ENCODE assay signal across 8 cellular contexts in genomic region chr7:47581821-47582747, GRCh38. TPM values are rescaled to one million over a fixed set of nuclear protein-coding genes. Genes with fewer than 3 reads are reported as not detected.
A peak's percentile ranks its signal among the peaks of the same experiment; 100 is the strongest.
DNase-seq lines count a peak whose midpoint lies in the region; TF ChIP-seq lines count a peak whose summit lies in the region.

Gene TNS3, minus strand, starts transcription at chr7:47582111. Its CDS starts 142,475 bp downstream, at chr7:47439636.

- H4K20me1 ChIP-seq in KMS-11 (ENCODE audit: insufficient read depth) (no peaks in the 10 kb centered on the region), mammary epithelial cell (ENCODE audit: insufficient read depth, low read length) (no peaks in the 10 kb centered on the region)

- dilution Hi-C loops in mammary epithelial cell (cut with HindIII; ENCODE audit: low sequenced_read_pairs), result no loop called here

- peak within 1 kb of the TSS; percentile 79; the same call in 1 of the 2 replicates for H3K9ac ChIP-seq in KMS-11
- H3K9ac ChIP-seq in mammary epithelial cell (ENCODE audit: insufficient read depth, low read length), result peak within 1 kb of the TSS; percentile 59

- no peak within 1 kb of the TSS for H3K27ac ChIP-seq in KMS-11
- peak within 1 kb of the TSS; percentile 42 for H3K27ac ChIP-seq in mammary epithelial cell (ENCODE audit: insufficient read depth, low read depth, low read length)

- no peaks in the 10 kb centered on the region for H3K9me3 ChIP-seq in mammary epithelial cell (replicated peaks; ENCODE audit: insufficient read depth, low read length)

- H3K27me3 ChIP-seq in KMS-11 (ENCODE audit: insufficient read depth, low read depth) (no peaks in the 10 kb centered on the region; the same call in 1 of the 2 replicates), mammary epithelial cell (ENCODE audit: insufficient read depth, low read length) (no peaks in the 10 kb centered on the region)

- TF ChIP-seq CTCF in AG10803 (conservative IDR thresholded peaks at IDR 0.05; ENCODE audit: low read length) (no peak), KMS-11 (conservative IDR thresholded peaks at IDR 0.05; ENCODE audit: low read depth, low read length) (0 out of 2 replicates have a peak, but pooled peaks have one; percentile 12), mammary epithelial cell (conservative IDR thresholded peaks at IDR 0.05 in 1 of 2, IDR thresholded peaks at IDR 0.05 in 1 of 2; ENCODE audit: extremely low read depth in 1 of 2, insufficient read depth in 1 of 2, low read depth in 1 of 2, low read length in 2 of 2) (peak in 1 of 2 donors; percentile 2)

- DNase-seq in AG10803 (ENCODE audit: low read depth), result no peak
- DNase-seq in mammary epithelial cell, result peak; percentile 47
- DNase-seq in kidney glomerular epithelial cell (lab: John Stamatoyannopoulos, UW), result peak; percentile 30
- DNase-seq in stimulated activated CD4-positive, alpha-beta T cell treated with anti-CD3 and anti-CD28 coated beads, Interleukin-2, amount 100 ng/mL, for 48 hours, result no peak
- DNase-seq in activated CD4-positive, alpha-beta T cell treated with anti-CD3 and anti-CD28 coated beads for 48 hours, result no peak
- no peak for DNase-seq in COLO829 (ENCODE audit: low spot score)

- H3K4me2 ChIP-seq in KMS-11 (peak within 1 kb of the TSS; percentile 66), mammary epithelial cell (ENCODE audit: insufficient read depth, low read depth, low read length) (peak within 1 kb of the TSS; percentile 89)

- in situ Hi-C loops in mammary epithelial cell (cut with MboI; ENCODE audit: low sequenced_read_pairs in 2 of 2), result loop anchor here in 1 of 2 donors (25.0 kb wide), 1 partner anchor 230 kb away; no protein-coding TSS in a partner anchor

- H3K4me1 Mint-ChIP-seq in stimulated activated naive CD8-positive, alpha-beta T cell treated with anti-CD3 and anti-CD28 coated beads, Interleukin-15, Interleukin-2, amounts not matched to agents 100 ng/mL and 50 ng/mL, for 24 hours (ENCODE audit: low read depth), result peaks cover 26% of the 10 kb centered on the region

- H3K36me3 Mint-ChIP-seq in stimulated activated naive CD8-positive, alpha-beta T cell treated with anti-CD3 and anti-CD28 coated beads, Interleukin-15, Interleukin-2, amounts not matched to agents 100 ng/mL and 50 ng/mL, for 24 hours (ENCODE audit: low read depth), result no peaks in the 10 kb centered on the region

- H3K4me1 ChIP-seq in KMS-11 (ENCODE audit: low read depth, poor library complexity, severe bottlenecking) (no peaks in the 10 kb centered on the region), mammary epithelial cell (ENCODE audit: insufficient read depth, low read length) (peaks cover 28% of the 10 kb centered on the region)

- H3K4me3 Mint-ChIP-seq in stimulated activated naive CD8-positive, alpha-beta T cell treated with anti-CD3 and anti-CD28 coated beads, Interleukin-15, Interleukin-2, amounts not matched to agents 100 ng/mL and 50 ng/mL, for 24 hours, result peak within 1 kb of the TSS; percentile 59

- no peaks in the 10 kb centered on the region for H3K9me3 Mint-ChIP-seq in stimulated activated naive CD8-positive, alpha-beta T cell treated with anti-CD3 and anti-CD28 coated beads, Interleukin-15, Interleukin-2, amounts not matched to agents 100 ng/mL and 50 ng/mL, for 24 hours

- H3K27me3 Mint-ChIP-seq in stimulated activated naive CD8-positive, alpha-beta T cell treated with anti-CD3 and anti-CD28 coated beads, Interleukin-15, Interleukin-2, amounts not matched to agents 100 ng/mL and 50 ng/mL, for 24 hours, result peaks cover 28% of the 10 kb centered on the region

- WGBS in mammary epithelial cell (ENCODE audit: low coverage, missing lambda C conversion rate), result 34% methylated on average over 14 of the region's 82 CpGs

- CTCF ChIA-PET in mammary epithelial cell (lab: Charles Lee; ENCODE audit: low non-redundant PET), result interaction anchor here (0.6 kb wide), 1 partner anchor 29 kb away, joined by 4 read pairs; no protein-coding TSS in a partner anchor

- H3K36me3 ChIP-seq in KMS-11 (ENCODE audit: insufficient read depth), result no peaks in the 10 kb centered on the region
- H3K36me3 ChIP-seq in mammary epithelial cell (ENCODE audit: insufficient read depth, low read length), result no peaks in the 10 kb centered on the region

- intact Hi-C loops in mammary epithelial cell (cut with micrococcal nuclease), result loop anchor here (10.0 kb wide), 1 partner anchor 107 kb away; no protein-coding TSS in a partner anchor

- H3K79me2 ChIP-seq in KMS-11 (ENCODE audit: insufficient read depth, low read depth) (no peaks in the 10 kb centered on the region), mammary epithelial cell (ENCODE audit: insufficient read depth, low read length) (peaks cover 41% of the 10 kb centered on the region)

- no TSS peak for BruUV-seq in mammary epithelial cell (replicated peaks; lab: Mats Ljungman, UMichigan)

- H2AFZ ChIP-seq in KMS-11 (ENCODE audit: low read depth), result peak within 1 kb of the TSS; percentile 98
- peak within 1 kb of the TSS; percentile 91 for H2AFZ ChIP-seq in mammary epithelial cell (ENCODE audit: low read depth, low read length)

- H3K27ac Mint-ChIP-seq in stimulated activated naive CD8-positive, alpha-beta T cell treated with anti-CD3 and anti-CD28 coated beads, Interleukin-15, Interleukin-2, amounts not matched to agents 100 ng/mL and 50 ng/mL, for 24 hours, result no peak within 1 kb of the TSS

- H3K4me3 ChIP-seq in AG10803 (ENCODE audit: low read length) (peak within 1 kb of the TSS; percentile 91), KMS-11 (IDR thresholded peaks at IDR 0.05; ENCODE audit: insufficient read depth, low read depth, low read length) (no peak within 1 kb of the TSS), mammary epithelial cell (replicated peaks in 1 of 3; ENCODE audit: insufficient read depth in 1 of 3, low read depth in 2 of 3, low read length in 3 of 3) (peak within 1 kb of the TSS; percentile 78 to 81 (median 80))

RNA-seq across cellular contexts. Expression of gene TNS3, which starts in this region (rescaled TPM):
- 10 to 100 TPM; 15.0 to 43.5 TPM for total RNA-seq in mammary epithelial cell
- polyA plus RNA-seq in mammary epithelial cell, result 12.9 TPM
- 27.8 TPM for polyA minus RNA-seq in mammary epithelial cell

Comparison
In these comparisons a context has a peak if more than half of its experiments do, and no peak if none do; other contexts are left out.
1. DNase-seq: peak in mammary epithelial cell (single experiment) and kidney glomerular epithelial cell (single experiment); none in AG10803 (single experiment), stimulated activated CD4-positive, alpha-beta T cell treated with anti-CD3 and anti-CD28 coated beads, Interleukin-2, amount 100 ng/mL, for 48 hours (0 of 2), activated CD4-positive, alpha-beta T cell treated with anti-CD3 and anti-CD28 coated beads for 48 hours (single experiment) and COLO829 (single experiment).